ENCODE assay signal across 1 cellular context in the genomic region with DNA sequence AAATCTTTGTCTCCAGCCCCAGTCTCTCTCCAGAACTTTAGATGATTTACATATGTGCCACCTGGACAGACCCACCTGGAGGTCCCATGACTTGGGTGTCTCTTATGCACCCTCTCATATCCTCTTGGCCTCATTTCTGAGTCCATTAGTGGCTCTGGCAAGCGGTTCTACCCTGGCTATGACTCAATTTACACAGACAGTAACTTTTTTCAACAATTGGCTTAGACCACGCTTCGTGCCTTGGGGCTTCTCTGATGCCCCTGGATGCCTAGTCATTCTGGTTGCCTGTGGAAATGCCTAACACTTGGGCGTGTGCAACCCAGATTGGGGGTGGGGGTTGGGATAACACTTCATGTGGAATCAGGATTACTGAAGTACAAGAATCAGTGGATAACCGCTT.
TF ChIP-seq lines count a peak whose summit lies in the region.

No MANE protein-coding gene starts in this region.

TF ChIP-seq in HepG2, 621 proteins besides CTCF, POLR2A, EP300 and RAD21:
- TF ChIP-seq, protein P1, sequence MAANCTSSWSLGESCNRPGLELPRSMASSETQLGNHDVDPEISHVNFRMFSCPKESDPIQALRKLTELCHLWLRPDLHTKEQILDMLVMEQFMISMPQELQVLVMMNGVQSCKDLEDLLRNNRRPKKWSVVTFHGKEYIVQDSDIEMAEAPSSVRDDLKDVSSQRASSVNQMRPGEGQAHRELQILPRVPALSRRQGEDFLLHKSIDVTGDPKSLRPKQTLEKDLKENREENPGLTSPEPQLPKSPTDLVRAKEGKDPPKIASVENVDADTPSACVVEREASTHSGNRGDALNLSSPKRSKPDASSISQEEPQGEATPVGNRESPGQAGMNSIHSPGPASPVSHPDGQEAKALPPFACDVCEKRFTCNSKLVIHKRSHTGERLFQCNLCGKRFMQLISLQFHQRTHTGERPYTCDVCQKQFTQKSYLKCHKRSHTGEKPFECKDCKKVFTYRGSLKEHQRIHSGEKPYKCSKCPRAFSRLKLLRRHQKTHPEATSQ (CRISPR knock-in tag; IDR thresholded peaks at IDR 0.05; ENCODE audit: borderline replicate concordance): no peak
- TF ChIP-seq ARID2 (CRISPR knock-in tag; IDR thresholded peaks at IDR 0.05; ENCODE audit: borderline replicate concordance): no peak
- TF ChIP-seq ZNF33A (CRISPR knock-in tag; IDR thresholded peaks at IDR 0.05; ENCODE audit: borderline replicate concordance): no peak
- TF ChIP-seq, protein P2, sequence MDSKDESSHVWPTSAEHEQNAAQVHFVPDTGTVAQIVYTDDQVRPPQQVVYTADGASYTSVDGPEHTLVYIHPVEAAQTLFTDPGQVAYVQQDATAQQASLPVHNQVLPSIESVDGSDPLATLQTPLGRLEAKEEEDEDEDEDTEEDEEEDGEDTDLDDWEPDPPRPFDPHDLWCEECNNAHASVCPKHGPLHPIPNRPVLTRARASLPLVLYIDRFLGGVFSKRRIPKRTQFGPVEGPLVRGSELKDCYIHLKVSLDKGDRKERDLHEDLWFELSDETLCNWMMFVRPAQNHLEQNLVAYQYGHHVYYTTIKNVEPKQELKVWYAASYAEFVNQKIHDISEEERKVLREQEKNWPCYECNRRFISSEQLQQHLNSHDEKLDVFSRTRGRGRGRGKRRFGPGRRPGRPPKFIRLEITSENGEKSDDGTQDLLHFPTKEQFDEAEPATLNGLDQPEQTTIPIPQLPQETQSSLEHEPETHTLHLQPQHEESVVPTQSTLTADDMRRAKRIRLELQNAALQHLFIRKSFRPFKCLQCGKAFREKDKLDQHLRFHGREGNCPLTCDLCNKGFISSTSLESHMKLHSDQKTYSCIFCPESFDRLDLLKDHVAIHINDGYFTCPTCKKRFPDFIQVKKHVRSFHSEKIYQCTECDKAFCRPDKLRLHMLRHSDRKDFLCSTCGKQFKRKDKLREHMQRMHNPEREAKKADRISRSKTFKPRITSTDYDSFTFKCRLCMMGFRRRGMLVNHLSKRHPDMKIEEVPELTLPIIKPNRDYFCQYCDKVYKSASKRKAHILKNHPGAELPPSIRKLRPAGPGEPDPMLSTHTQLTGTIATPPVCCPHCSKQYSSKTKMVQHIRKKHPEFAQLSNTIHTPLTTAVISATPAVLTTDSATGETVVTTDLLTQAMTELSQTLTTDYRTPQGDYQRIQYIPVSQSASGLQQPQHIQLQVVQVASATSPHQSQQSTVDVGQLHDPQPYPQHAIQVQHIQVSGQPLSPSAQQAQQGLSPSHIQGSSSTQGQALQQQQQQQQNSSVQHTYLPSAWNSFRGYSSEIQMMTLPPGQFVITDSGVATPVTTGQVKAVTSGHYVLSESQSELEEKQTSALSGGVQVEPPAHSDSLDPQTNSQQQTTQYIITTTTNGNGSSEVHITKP (CRISPR knock-in tag; IDR thresholded peaks at IDR 0.05; ENCODE audit: low read depth): no peak
- TF ChIP-seq SP2 (CRISPR knock-in tag; IDR thresholded peaks at IDR 0.05): no peak
- TF ChIP-seq RBM39 (IDR thresholded peaks at IDR 0.05; ENCODE audit: low read depth, low read length, poor library complexity, severe bottlenecking): no peak
- no peak for TF ChIP-seq ZNF775 (CRISPR knock-in tag; IDR thresholded peaks at IDR 0.05; ENCODE audit: borderline replicate concordance)
- TF ChIP-seq ZNF619 (CRISPR knock-in tag; IDR thresholded peaks at IDR 0.05): no peak
- no peak for TF ChIP-seq ARID5B (CRISPR knock-in tag; IDR thresholded peaks at IDR 0.05)
- no peak for TF ChIP-seq KLF6 (CRISPR knock-in tag; IDR thresholded peaks at IDR 0.05)
- no peak for TF ChIP-seq ZNF331 (CRISPR knock-in tag; IDR thresholded peaks at IDR 0.05)
- TF ChIP-seq, protein P3, sequence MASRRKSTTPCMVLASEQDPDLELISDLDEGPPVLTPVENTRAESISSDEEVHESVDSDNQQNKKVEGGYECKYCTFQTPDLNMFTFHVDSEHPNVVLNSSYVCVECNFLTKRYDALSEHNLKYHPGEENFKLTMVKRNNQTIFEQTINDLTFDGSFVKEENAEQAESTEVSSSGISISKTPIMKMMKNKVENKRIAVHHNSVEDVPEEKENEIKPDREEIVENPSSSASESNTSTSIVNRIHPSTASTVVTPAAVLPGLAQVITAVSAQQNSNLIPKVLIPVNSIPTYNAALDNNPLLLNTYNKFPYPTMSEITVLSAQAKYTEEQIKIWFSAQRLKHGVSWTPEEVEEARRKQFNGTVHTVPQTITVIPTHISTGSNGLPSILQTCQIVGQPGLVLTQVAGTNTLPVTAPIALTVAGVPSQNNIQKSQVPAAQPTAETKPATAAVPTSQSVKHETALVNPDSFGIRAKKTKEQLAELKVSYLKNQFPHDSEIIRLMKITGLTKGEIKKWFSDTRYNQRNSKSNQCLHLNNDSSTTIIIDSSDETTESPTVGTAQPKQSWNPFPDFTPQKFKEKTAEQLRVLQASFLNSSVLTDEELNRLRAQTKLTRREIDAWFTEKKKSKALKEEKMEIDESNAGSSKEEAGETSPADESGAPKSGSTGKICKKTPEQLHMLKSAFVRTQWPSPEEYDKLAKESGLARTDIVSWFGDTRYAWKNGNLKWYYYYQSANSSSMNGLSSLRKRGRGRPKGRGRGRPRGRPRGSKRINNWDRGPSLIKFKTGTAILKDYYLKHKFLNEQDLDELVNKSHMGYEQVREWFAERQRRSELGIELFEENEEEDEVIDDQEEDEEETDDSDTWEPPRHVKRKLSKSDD (CRISPR knock-in tag; IDR thresholded peaks at IDR 0.05; ENCODE audit: low read depth): no peak
- no peak for TF ChIP-seq PAX8 (CRISPR knock-in tag; IDR thresholded peaks at IDR 0.05; ENCODE audit: borderline replicate concordance)
- no peak for TF ChIP-seq JUND (CRISPR knock-in tag; IDR thresholded peaks at IDR 0.05)
- no peak for TF ChIP-seq MAX (IDR thresholded peaks at IDR 0.05)
- no peak for TF ChIP-seq ONECUT2 (CRISPR knock-in tag; IDR thresholded peaks at IDR 0.05)
- TF ChIP-seq SALL1 (CRISPR knock-in tag; IDR thresholded peaks at IDR 0.05): no peak
